Comparison of ENCODE assay signal across 16 cellular contexts in genomic region chr10:70482982-70483760, GRCh38. TPM values are rescaled to one million over a fixed set of nuclear protein-coding genes. Genes with fewer than 3 reads are reported as not detected.
DNase-seq lines count a peak whose midpoint lies in the region; TF ChIP-seq lines count a peak whose summit lies in the region.
"Had no signal": no experiment of that assay in that cellular context is flagged by ENCODE, and none has a peak within 500 bp of the region (broad histone marks: within the 10 kb centered on the region; RNA-seq: fewer than 3 reads in every experiment).

No MANE protein-coding gene starts in this region.

- H3K9me3 ChIP-seq in Loucy (ENCODE audit: insufficient read depth, low read depth, low read length) = no peaks in the 10 kb centered on the region
- H3K9me3 ChIP-seq in muscle layer of colon (ENCODE audit: low read length) = no peaks in the 10 kb centered on the region
- H3K9me3 ChIP-seq in tibial artery = no peaks in the 10 kb centered on the region
- no peaks in the 10 kb centered on the region for H3K9me3 ChIP-seq in A673 (ENCODE audit: low read depth, low read length, poor library complexity, severe bottlenecking)
- no peaks in the 10 kb centered on the region for H3K9me3 ChIP-seq in BE2C

- peak overlapping the region; percentile 24 for H3K27ac Mint-ChIP-seq in chondrocyte (ENCODE audit: unreplicated experiment)

- H3F3A ChIP-seq in Loucy (ENCODE audit: low read depth) = no peaks in the 10 kb centered on the region

- H3K27me3 Mint-ChIP-seq in chondrocyte (ENCODE audit: low read depth) = no peaks in the 10 kb centered on the region

- CTCF ChIA-PET in A673 (lab: Charles Lee) = no interaction called here

- no peaks in the 10 kb centered on the region for H3K36me3 ChIP-seq in Loucy (ENCODE audit: insufficient read depth, low read length)
- no peaks in the 10 kb centered on the region for H3K36me3 ChIP-seq in muscle layer of colon (ENCODE audit: insufficient read depth, low read length)
- no peaks in the 10 kb centered on the region for H3K36me3 ChIP-seq in tibial artery
- no peaks in the 10 kb centered on the region for H3K36me3 ChIP-seq in A673 (ENCODE audit: insufficient read depth, low read length, poor library complexity, severe bottlenecking)
- H3K36me3 ChIP-seq in BE2C = no peaks in the 10 kb centered on the region
- H3K36me3 ChIP-seq: brain microvascular endothelial cell had no signal

- no peak overlapping the region for H3K4me3 Mint-ChIP-seq in chondrocyte (ENCODE audit: unreplicated experiment)

- BruUV-seq in A673 (replicated peaks; lab: Mats Ljungman, UMichigan) = no TSS peak

- peaks cover 28% of the 10 kb centered on the region for H3K4me1 Mint-ChIP-seq in chondrocyte (ENCODE audit: low read depth)

- H3K36me3 Mint-ChIP-seq in chondrocyte (ENCODE audit: low read depth) = no peaks in the 10 kb centered on the region

- intact Hi-C loops in tibial artery (cut with DNase I; ENCODE audit: low total_unique reads) = no loop called here
- intact Hi-C loops in A673 (cut with micrococcal nuclease; ENCODE audit: unreplicated experiment) = no loop called here

- H3K9me3 Mint-ChIP-seq in chondrocyte (ENCODE audit: low read depth) = no peaks in the 10 kb centered on the region

- H3K9ac ChIP-seq in Loucy (ENCODE audit: low read depth, low read length, poor library complexity, severe bottlenecking) (no peak overlapping the region), muscle layer of colon (ENCODE audit: low read length) (no peak overlapping the region)

- DNase-seq in chondrocyte (ENCODE audit: low spot score) = no peak
- DNase-seq in tibial artery = no peak
- no peak for DNase-seq in A673 (ENCODE audit: low spot score)
- no peak for DNase-seq in medulla oblongata (ENCODE audit: extremely low spot score)
- no peak for DNase-seq in BE2C
- DNase-seq: activated CD4-positive, CD25-positive, alpha-beta regulatory T cell; brain microvascular endothelial cell; effector CD4-positive, alpha-beta T cell; KBM-7; NCI-H1092; NCI-H82; stimulated activated CD4-positive, alpha-beta T cell treated with anti-CD3 and anti-CD28 coated beads, Interleukin-4, amount 100 ng/mL, for 24 hours had no signal

- no peaks in the 10 kb centered on the region for H3K27me3 ChIP-seq in Loucy (ENCODE audit: insufficient read depth, low read length, poor library complexity, severe bottlenecking)
- no peaks in the 10 kb centered on the region for H3K27me3 ChIP-seq in muscle layer of colon (ENCODE audit: control insufficient read depth in 1 of 2, insufficient read depth in 2 of 2, low read length in 2 of 2)
- no peaks in the 10 kb centered on the region for H3K27me3 ChIP-seq in tibial artery
- no peaks in the 10 kb centered on the region for H3K27me3 ChIP-seq in A673 (replicated peaks; ENCODE audit: insufficient read depth, low read depth, low read length, poor library complexity)
- H3K27me3 ChIP-seq in BE2C = no peaks in the 10 kb centered on the region; the same call in 1 of the 2 replicates
- H3K27me3 ChIP-seq: brain microvascular endothelial cell had no signal

- no peak overlapping the region for H2AFZ ChIP-seq in Loucy (ENCODE audit: low read length)

- H3K4me3 ChIP-seq in Loucy (ENCODE audit: low read length, poor library complexity, severe bottlenecking) = peak overlapping the region; percentile 21
- H3K4me3 ChIP-seq in muscle layer of colon (ENCODE audit: low read depth in 1 of 2, low read length in 2 of 2) = no peak overlapping the region
- no peak overlapping the region for H3K4me3 ChIP-seq in tibial artery
- no peak overlapping the region for H3K4me3 ChIP-seq in A673 (ENCODE audit: low read depth, low read length, poor library complexity, severe bottlenecking)
- H3K4me3 ChIP-seq in BE2C (ENCODE audit: low read depth, low read length) = no peak overlapping the region
- H3K4me3 ChIP-seq: lung had no signal

- H3K27ac ChIP-seq in muscle layer of colon (ENCODE audit: low read depth, low read length) (peak overlapping the region; percentile 66), tibial artery (peak overlapping the region; percentile 64 to 66), A673 (ENCODE audit: low read depth, low read length, poor library complexity, severe bottlenecking) (no peak overlapping the region)
- H3K27ac ChIP-seq: brain microvascular endothelial cell had no signal

- H3K4me2 ChIP-seq in Loucy (ENCODE audit: low read depth, low read length, poor library complexity, severe bottlenecking) = peak overlapping the region; percentile 80

- H3K4me1 ChIP-seq in Loucy (ENCODE audit: insufficient read depth, low read length, poor library complexity, severe bottlenecking) = peaks cover 50% of the 10 kb centered on the region
- H3K4me1 ChIP-seq in muscle layer of colon (ENCODE audit: insufficient read depth, low read length) = peaks cover 33% of the 10 kb centered on the region
- H3K4me1 ChIP-seq in tibial artery = peaks cover 4 to 57% (median 47%) of the 10 kb centered on the region in 4 donors
- peaks cover 15% of the 10 kb centered on the region for H3K4me1 ChIP-seq in A673 (ENCODE audit: insufficient read depth, low read length, poor library complexity, severe bottlenecking)
- no peaks in the 10 kb centered on the region for H3K4me1 ChIP-seq in BE2C

- POLR2A ChIA-PET in A673 (lab: Charles Lee; ENCODE audit: low non-redundant PET) = no interaction called here

- H4K20me1 ChIP-seq in Loucy (ENCODE audit: insufficient read depth, low read length, poor library complexity, severe bottlenecking) = no peaks in the 10 kb centered on the region

- TF ChIP-seq CTCF in Loucy (conservative IDR thresholded peaks at IDR 0.05; ENCODE audit: low read length) = no peak
- no peak for TF ChIP-seq CTCF in chondrocyte (IDR thresholded peaks at IDR 0.05)
- TF ChIP-seq CTCF in tibial artery (IDR thresholded peaks at IDR 0.05) = no peak
- TF ChIP-seq CTCF in A673 (conservative IDR thresholded peaks at IDR 0.05; ENCODE audit: low read depth, low read length) = no peak
- no peak for TF ChIP-seq CTCF in BE2C (IDR thresholded peaks at IDR 0.05; ENCODE audit: low read depth, low read length)

- peaks cover 45% of the 10 kb centered on the region for H3K79me2 ChIP-seq in Loucy (ENCODE audit: insufficient read depth, low read length)

- no peaks in the 10 kb centered on the region for H3K9me2 ChIP-seq in Loucy (replicated peaks; ENCODE audit: low read depth, low read length)

RNA-seq across cellular contexts. Expression of gene PALD1, which starts 4.6 kb away (rescaled TPM):
- 2.4 to 4.1 TPM (median 4.0 TPM) in 3 replicates for total RNA-seq in chondrocyte
- 9.0 and 9.9 TPM in 2 replicates for total RNA-seq in A673 (2021)
- 10.1 TPM for polyA plus RNA-seq in BE2C (2012; ENCODE audit: insufficient read depth, insufficient read length, low read depth)

RNA-seq across cellular contexts. Expression of gene NODAL, which starts 41.7 kb away (rescaled TPM):
- 0.49 TPM in 1 of 3 replicates, not detected in the others for total RNA-seq in chondrocyte
- total RNA-seq in A673 (2021) = not detected in 2 replicates
- not detected for polyA plus RNA-seq in BE2C (2012; ENCODE audit: insufficient read depth, insufficient read length, low read depth)
- total RNA-seq: lung had no signal
- polyA plus RNA-seq: BJ, lung had no signal
